12 cellular contexts compared by ENCODE assay signal in the genomic region with DNA sequence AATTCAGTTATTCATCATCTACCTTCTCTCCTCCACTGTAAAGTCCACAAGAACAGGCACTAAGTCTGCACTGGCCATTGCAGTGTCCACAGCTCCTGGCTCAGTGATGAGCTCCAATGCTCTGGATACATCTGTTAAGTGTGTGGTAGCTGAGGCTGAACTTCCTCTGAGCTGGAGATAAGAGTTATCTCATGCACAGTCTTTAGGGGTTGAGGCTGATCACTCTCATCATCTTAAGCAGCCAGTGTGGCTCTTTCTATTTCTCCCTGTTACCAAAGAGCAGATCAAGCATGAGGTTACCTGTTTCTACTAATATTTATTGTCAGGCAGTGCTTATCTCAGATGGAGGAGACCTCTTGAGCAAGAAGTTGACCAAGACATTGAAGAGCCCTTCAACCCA. TPM values are rescaled to one million over a fixed set of nuclear protein-coding genes. Genes with fewer than 3 reads are reported as not detected.
"Had no signal": no experiment of that assay in that cellular context is flagged by ENCODE, and none has a peak within 500 bp of the region (broad histone marks: within the 10 kb centered on the region; RNA-seq: fewer than 3 reads in every experiment).

No MANE protein-coding gene starts in this region.

- H3K4me3 ChIP-seq: GM23248, HAP-1 had no signal

- H3K9me3 ChIP-seq: HAP-1 had no signal

- FAIRE-seq: HepG2 had no signal

- ATAC-seq: HCT116, HepG2 had no signal

- H3K4me1 ChIP-seq: HAP-1 had no signal

- DNase-seq: GM23248, GOT3, H7, HFFc6, KBM-7 had no signal

- H3K36me3 ChIP-seq: HAP-1 had no signal

- H3K27ac ChIP-seq: GM23248, HL-60 had no signal

RNA-seq across cellular contexts. Expression of gene OR10H2, which starts 6.6 kb away (rescaled TPM):
- total RNA-seq: GM23248, H4, H7, HepG2, HFFc6, HT1080 had no signal
- polyA plus RNA-seq: GM23248, HepG2, IgD-negative memory B cell had no signal

RNA-seq across cellular contexts. Expression of gene OR10H3, which starts 16.6 kb away (rescaled TPM):
- total RNA-seq: GM23248, H4, H7, HepG2, HFFc6, HT1080 had no signal
- polyA plus RNA-seq: GM23248, HepG2, IgD-negative memory B cell had no signal

RNA-seq across cellular contexts. Expression of gene CYP4F12, which starts 48.3 kb away (rescaled TPM):
- total RNA-seq: GM23248, H7, HFFc6, HT1080 had no signal
- polyA plus RNA-seq: GM23248, IgD-negative memory B cell had no signal
